20 cellular contexts compared by ENCODE assay signal in the genomic region with DNA sequence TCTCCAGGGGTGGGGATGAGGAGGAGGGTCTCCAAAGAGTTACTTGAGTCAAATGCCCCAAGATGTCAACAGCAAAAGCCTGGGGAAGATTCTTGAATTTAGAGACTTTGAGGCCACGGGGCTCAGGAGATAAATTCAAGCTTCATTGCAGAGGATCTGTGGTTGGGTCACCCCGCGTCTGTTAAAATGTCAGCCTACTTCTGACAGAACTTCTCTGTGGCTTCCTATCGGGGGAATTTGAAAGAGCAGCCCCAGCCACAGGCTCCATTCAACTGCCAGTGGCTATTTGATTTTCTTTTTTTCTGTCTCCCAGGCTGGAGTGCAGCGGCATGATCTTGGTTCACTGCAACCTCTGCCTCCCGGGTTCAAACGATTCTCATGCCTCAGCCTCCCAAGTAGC.
DNase-seq lines count a peak whose midpoint lies in the region.
"Had no signal": no experiment of that assay in that cellular context is flagged by ENCODE, and none has a peak within 500 bp of the region (broad histone marks: within the 10 kb centered on the region; RNA-seq: fewer than 3 reads in every experiment).

No MANE protein-coding gene starts in this region.

- H3K27ac Mint-ChIP-seq in CD4-positive, alpha-beta memory T cell, result peak overlapping the region; percentile 12 to 83 (median 78)
- H3K27ac Mint-ChIP-seq: activated CD4-positive, alpha-beta T cell treated with anti-CD3 and anti-CD28 coated beads for 36 hours had no signal

- peaks cover 47% of the 10 kb centered on the region for H3K4me1 ChIP-seq in BLaER1
- peaks cover 59% of the 10 kb centered on the region for H3K4me1 ChIP-seq in CD4-positive, alpha-beta memory T cell (ENCODE audit: insufficient read depth, low read length)
- peaks cover 9% of the 10 kb centered on the region for H3K4me1 ChIP-seq in effector memory CD4-positive, alpha-beta T cell (ENCODE audit: control insufficient read depth, insufficient read depth, low read length, poor library complexity, severe bottlenecking)
- H3K4me1 ChIP-seq: parathyroid adenoma had no signal

- H3K4me2 ChIP-seq in BLaER1, result peak overlapping the region; percentile 90

- peak in 4 of 5 donors; percentile 25 to 58 (median 34) for DNase-seq in CD4-positive, alpha-beta memory T cell
- peak; percentile 15 for DNase-seq in T-helper 9 cell
- peak; percentile 6 to 22 (median 17) for DNase-seq in effector memory CD4-positive, alpha-beta T cell
- no peak for DNase-seq in GM03348 (ENCODE audit: low spot score)
- DNase-seq in activated CD4-positive, CD25-positive, alpha-beta regulatory T cell (lab: John Stamatoyannopoulos, UW), result no peak
- DNase-seq in NCI-H526 treated with DMSO at 0.1 percent for 48 hours (lab: John Stamatoyannopoulos, UW), result no peak
- DNase-seq: activated CD4-positive, alpha-beta T cell treated with anti-CD3 and anti-CD28 coated beads for 36 hours; activated T-cell treated with anti-CD3 and anti-CD28 coated beads, Interleukin-2, amount 50 U/mL, for 1 hour; glutamatergic neuron; left colon; NCI-H1436; NCI-H524; RPMI8226; sigmoid colon had no signal

- H3K4me1 Mint-ChIP-seq in CD4-positive, alpha-beta memory T cell, result peaks cover 23 to 75% (median 45%) of the 10 kb centered on the region in 4 donors

- H3K27me3 Mint-ChIP-seq in CD4-positive, alpha-beta memory T cell, result peaks cover 3 to 9% of the 10 kb centered on the region in 2 donors

- no peak overlapping the region for H3K27ac ChIP-seq in BLaER1
- H3K27ac ChIP-seq in CD4-positive, alpha-beta memory T cell (ENCODE audit: low read depth, low read length), result peak overlapping the region; percentile 34
- no peak overlapping the region for H3K27ac ChIP-seq in effector memory CD4-positive, alpha-beta T cell (ENCODE audit: insufficient read depth, low read length, poor library complexity, severe bottlenecking)
- H3K27ac ChIP-seq: parathyroid adenoma, sigmoid colon, SK-N-MC, thoracic aorta had no signal

- H3K4me3 Mint-ChIP-seq in CD4-positive, alpha-beta memory T cell, result peak overlapping the region in 4 of 8 donors; percentile 24 to 61 (median 45)
- H3K4me3 Mint-ChIP-seq: activated CD4-positive, alpha-beta T cell treated with anti-CD3 and anti-CD28 coated beads for 36 hours; brain; nephron had no signal

- no peaks in the 10 kb centered on the region for H4K20me1 ChIP-seq in BLaER1

- H3K36me3 ChIP-seq in BLaER1, result no peaks in the 10 kb centered on the region
- H3K36me3 ChIP-seq in CD4-positive, alpha-beta memory T cell (ENCODE audit: insufficient read depth, low read length), result no peaks in the 10 kb centered on the region
- no peaks in the 10 kb centered on the region for H3K36me3 ChIP-seq in effector memory CD4-positive, alpha-beta T cell (ENCODE audit: control insufficient read depth, insufficient read depth, low read length)
- H3K36me3 ChIP-seq: sigmoid colon, thoracic aorta had no signal

- intact Hi-C loops in CD4-positive, alpha-beta memory T cell (cut with micrococcal nuclease), result no loop called here

- POLR2A ChIA-PET in CD4-positive, alpha-beta memory T cell (lab: Charles Lee; ENCODE audit: partially characterized antibody), result no interaction called here

- no peaks in the 10 kb centered on the region for H3K36me3 Mint-ChIP-seq in CD4-positive, alpha-beta memory T cell
- H3K36me3 Mint-ChIP-seq: brain had no signal

- H3K9me3 Mint-ChIP-seq in CD4-positive, alpha-beta memory T cell, result no peaks in the 10 kb centered on the region
- H3K9me3 Mint-ChIP-seq: brain, nephron had no signal

- CTCF ChIA-PET in CD4-positive, alpha-beta memory T cell (lab: Charles Lee; ENCODE audit: partially characterized antibody), result interaction anchor here (1.3 kb wide), 1 partner anchor 23 kb away, joined by 8 read pairs; no protein-coding TSS in a partner anchor

- no peaks in the 10 kb centered on the region; the same call in 1 of the 2 replicates for H3K27me3 ChIP-seq in BLaER1
- H3K27me3 ChIP-seq in CD4-positive, alpha-beta memory T cell (ENCODE audit: insufficient read depth, low read length), result no peaks in the 10 kb centered on the region
- H3K27me3 ChIP-seq in effector memory CD4-positive, alpha-beta T cell (replicated peaks; ENCODE audit: control insufficient read depth, insufficient read depth, low read length, poor library complexity, severe bottlenecking), result no peaks in the 10 kb centered on the region
- H3K27me3 ChIP-seq: sigmoid colon had no signal

- no peak overlapping the region for H3K4me3 ChIP-seq in BLaER1
- no peak overlapping the region for H3K4me3 ChIP-seq in CD4-positive, alpha-beta memory T cell (ENCODE audit: low read length in 2 of 2)
- no peak overlapping the region for H3K4me3 ChIP-seq in effector memory CD4-positive, alpha-beta T cell (ENCODE audit: insufficient read depth, low read depth, low read length, poor library complexity, severe bottlenecking)
- H3K4me3 ChIP-seq: sigmoid colon, SK-N-MC, thoracic aorta had no signal

- H3K9me3 ChIP-seq in BLaER1, result no peaks in the 10 kb centered on the region
- no peaks in the 10 kb centered on the region for H3K9me3 ChIP-seq in CD4-positive, alpha-beta memory T cell (ENCODE audit: control insufficient read depth in 1 of 2, low read length in 2 of 2)
- no peaks in the 10 kb centered on the region for H3K9me3 ChIP-seq in effector memory CD4-positive, alpha-beta T cell (ENCODE audit: control insufficient read depth, low read length)
- H3K9me3 ChIP-seq: sigmoid colon, thoracic aorta had no signal

- 0 out of 2 replicates have a peak overlapping the region, but pooled peaks have one; percentile 12 for H3K9ac ChIP-seq in BLaER1
- H3K9ac ChIP-seq: parathyroid adenoma had no signal

Comparison
In these comparisons a context has a peak if more than half of its experiments do, and no peak if none do; other contexts are left out.
1. DNase-seq: peak in CD4-positive, alpha-beta memory T cell (4 of 5), T-helper 9 cell (single experiment) and effector memory CD4-positive, alpha-beta T cell (3 of 3); none in GM03348 (single experiment), activated CD4-positive, CD25-positive, alpha-beta regulatory T cell (0 of 4) and NCI-H526 treated with DMSO at 0.1 percent for 48 hours (single experiment).